1 cellular context compared by ENCODE assay signal in the genomic region with DNA sequence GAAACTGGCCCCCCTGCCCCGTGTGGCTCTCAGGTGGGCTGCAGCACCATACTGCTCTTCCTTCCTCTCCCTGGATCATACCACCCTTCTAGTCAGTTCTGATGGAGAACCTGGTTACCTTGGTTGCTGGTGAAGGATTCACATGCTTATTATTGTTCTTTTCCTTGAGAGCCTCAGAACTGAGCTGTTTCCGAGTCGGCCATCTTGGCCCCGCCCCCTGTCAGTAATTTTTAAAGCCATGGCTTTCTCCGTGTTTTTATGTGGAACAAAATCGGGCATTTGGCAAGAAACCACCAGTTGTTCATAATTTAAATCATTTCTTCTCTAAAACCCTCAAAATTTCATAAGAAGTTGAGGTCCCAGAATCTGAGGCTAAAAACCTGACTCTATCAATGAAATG.
TF ChIP-seq lines count a peak whose summit lies in the region.

No MANE protein-coding gene starts in this region.

TF ChIP-seq in A549, 52 proteins besides CTCF, POLR2A, EP300 and RAD21 (continued from another document):
- TF ChIP-seq, protein P1, sequence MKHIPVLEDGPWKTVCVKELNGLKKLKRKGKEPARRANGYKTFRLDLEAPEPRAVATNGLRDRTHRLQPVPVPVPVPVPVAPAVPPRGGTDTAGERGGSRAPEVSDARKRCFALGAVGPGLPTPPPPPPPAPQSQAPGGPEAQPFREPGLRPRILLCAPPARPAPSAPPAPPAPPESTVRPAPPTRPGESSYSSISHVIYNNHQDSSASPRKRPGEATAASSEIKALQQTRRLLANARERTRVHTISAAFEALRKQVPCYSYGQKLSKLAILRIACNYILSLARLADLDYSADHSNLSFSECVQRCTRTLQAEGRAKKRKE (CRISPR knock-in tag; IDR thresholded peaks at IDR 0.05; ENCODE audit: low read depth) = no peak
- TF ChIP-seq MYC (IDR thresholded peaks at IDR 0.05; ENCODE audit: borderline replicate concordance, low read length) (no peak), NPAS2 (CRISPR knock-in tag; IDR thresholded peaks at IDR 0.05; ENCODE audit: borderline replicate concordance) (no peak), POLR2AphosphoS2 (conservative IDR thresholded peaks at IDR 0.05; ENCODE audit: low read length) (no peak), TFCP2L1 (CRISPR knock-in tag; IDR thresholded peaks at IDR 0.05) (no peak), EHMT2 (IDR thresholded peaks at IDR 0.05; ENCODE audit: low read depth) (no peak), RCOR1 (IDR thresholded peaks at IDR 0.05; ENCODE audit: low read depth, low read length) (no peak), CBX2 (IDR thresholded peaks at IDR 0.05; ENCODE audit: borderline replicate concordance, low read depth) (no peak), FOSL2 (IDR thresholded peaks at IDR 0.05) (no peak), FOSL2 (CRISPR knock-in tag; IDR thresholded peaks at IDR 0.05) (no peak), FOSB (CRISPR knock-in tag; IDR thresholded peaks at IDR 0.05) (no peak), KDM5A (IDR thresholded peaks at IDR 0.05) (no peak)
- TF ChIP-seq, protein P2, sequence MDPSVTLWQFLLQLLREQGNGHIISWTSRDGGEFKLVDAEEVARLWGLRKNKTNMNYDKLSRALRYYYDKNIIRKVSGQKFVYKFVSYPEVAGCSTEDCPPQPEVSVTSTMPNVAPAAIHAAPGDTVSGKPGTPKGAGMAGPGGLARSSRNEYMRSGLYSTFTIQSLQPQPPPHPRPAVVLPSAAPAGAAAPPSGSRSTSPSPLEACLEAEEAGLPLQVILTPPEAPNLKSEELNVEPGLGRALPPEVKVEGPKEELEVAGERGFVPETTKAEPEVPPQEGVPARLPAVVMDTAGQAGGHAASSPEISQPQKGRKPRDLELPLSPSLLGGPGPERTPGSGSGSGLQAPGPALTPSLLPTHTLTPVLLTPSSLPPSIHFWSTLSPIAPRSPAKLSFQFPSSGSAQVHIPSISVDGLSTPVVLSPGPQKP (IDR thresholded peaks at IDR 0.05; ENCODE audit: low read depth, low read length) = no peak
- TF ChIP-seq, protein P3, sequence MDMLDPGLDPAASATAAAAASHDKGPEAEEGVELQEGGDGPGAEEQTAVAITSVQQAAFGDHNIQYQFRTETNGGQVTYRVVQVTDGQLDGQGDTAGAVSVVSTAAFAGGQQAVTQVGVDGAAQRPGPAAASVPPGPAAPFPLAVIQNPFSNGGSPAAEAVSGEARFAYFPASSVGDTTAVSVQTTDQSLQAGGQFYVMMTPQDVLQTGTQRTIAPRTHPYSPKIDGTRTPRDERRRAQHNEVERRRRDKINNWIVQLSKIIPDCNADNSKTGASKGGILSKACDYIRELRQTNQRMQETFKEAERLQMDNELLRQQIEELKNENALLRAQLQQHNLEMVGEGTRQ (IDR thresholded peaks at IDR 0.05) = no peak
